In the genomic region with DNA sequence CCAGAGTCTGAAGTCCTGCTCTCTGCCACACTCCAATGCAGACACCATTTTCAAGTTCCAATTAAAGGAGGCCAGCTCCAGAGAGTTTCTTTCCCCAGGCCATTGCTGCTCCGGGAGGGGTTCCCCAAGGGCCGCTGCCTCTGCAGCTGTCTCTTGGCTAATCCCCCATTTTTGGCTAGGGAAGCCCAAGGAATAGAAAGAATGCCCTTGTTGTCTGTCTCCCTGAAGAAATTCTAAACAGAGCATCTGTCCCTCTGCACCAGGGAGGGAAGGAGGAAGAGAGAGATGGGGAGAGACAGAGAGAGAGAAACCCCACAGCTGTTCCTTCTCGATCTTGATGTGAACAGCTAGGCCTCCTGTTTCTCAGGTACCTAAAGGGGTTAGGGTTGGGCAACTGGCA, we compare ENCODE assay signal across 16 cellular contexts. TPM values are rescaled to one million over a fixed set of nuclear protein-coding genes. Genes with fewer than 3 reads are reported as not detected.
A peak's percentile ranks its signal among the peaks of the same experiment; 100 is the strongest.
DNase-seq lines count a peak whose midpoint lies in the region; ATAC-seq lines count a peak whose summit lies in the region.
"Had no signal": no experiment of that assay in that cellular context is flagged by ENCODE, and none has a peak within 500 bp of the region (broad histone marks: within the 10 kb centered on the region; RNA-seq: fewer than 3 reads in every experiment).

No MANE protein-coding gene starts in this region.

- no peak for DNase-seq in activated T-cell treated with anti-CD3 and anti-CD28 coated beads, Interleukin-2, amount 50 U/mL, for 72 hours
- DNase-seq in activated T-cell treated with anti-CD3 and anti-CD28 coated beads, Interleukin-2, amount 50 U/mL, for 4 hours, result no peak
- peak in 1 of 61 donors; percentile 17 for DNase-seq in caudate nucleus (lab: John Stamatoyannopoulos, UW)
- peak; percentile 84 for DNase-seq in myocyte (ENCODE audit: low read depth)
- peak in 1 of 49 donors; percentile 20 for DNase-seq in substantia nigra (lab: John Stamatoyannopoulos, UW)
- DNase-seq in mucosa of gallbladder (ENCODE audit: low spot score), result no peak
- no peak for DNase-seq in activated gamma-delta T cell (lab: John Stamatoyannopoulos, UW)
- no peak for DNase-seq in T-cell
- DNase-seq: activated naive CD4-positive, alpha-beta T cell treated with anti-CD3 and anti-CD28 coated beads, Interleukin-2, amount 50 U/mL, for 16 hours; Calu3; GOT3; NCI-H2081 treated with DMSO at 0.1 percent for 48 hours; stimulated activated CD4-positive, alpha-beta T cell treated with anti-CD3 and anti-CD28 coated beads, Interleukin-4, amount 100 ng/mL, for 24 hours had no signal

- POLR2A ChIA-PET in T-cell (lab: Charles Lee), result no interaction called here

- peaks cover 7% of the 10 kb centered on the region for H3K4me1 Mint-ChIP-seq in activated T-cell treated with anti-CD3 and anti-CD28 coated beads, Interleukin-2, amount 50 U/mL, for 72 hours (ENCODE audit: low read depth)
- peaks cover 3% of the 10 kb centered on the region for H3K4me1 Mint-ChIP-seq in activated T-cell treated with anti-CD3 and anti-CD28 coated beads, Interleukin-2, amount 50 U/mL, for 4 hours (ENCODE audit: low read depth)
- H3K4me1 Mint-ChIP-seq in T-cell, result peaks cover 7 to 12% (median 11%) of the 10 kb centered on the region in 3 donors

- H3K9me3 Mint-ChIP-seq in activated T-cell treated with anti-CD3 and anti-CD28 coated beads, Interleukin-2, amount 50 U/mL, for 72 hours, result no peaks in the 10 kb centered on the region
- no peaks in the 10 kb centered on the region for H3K9me3 Mint-ChIP-seq in activated T-cell treated with anti-CD3 and anti-CD28 coated beads, Interleukin-2, amount 50 U/mL, for 4 hours
- H3K9me3 Mint-ChIP-seq in T-cell, result no peaks in the 10 kb centered on the region

- peaks cover 8% of the 10 kb centered on the region for H3K27me3 Mint-ChIP-seq in activated T-cell treated with anti-CD3 and anti-CD28 coated beads, Interleukin-2, amount 50 U/mL, for 72 hours (ENCODE audit: low read depth)
- peaks cover 3% of the 10 kb centered on the region for H3K27me3 Mint-ChIP-seq in activated T-cell treated with anti-CD3 and anti-CD28 coated beads, Interleukin-2, amount 50 U/mL, for 4 hours (ENCODE audit: low read depth)
- H3K27me3 Mint-ChIP-seq in T-cell, result peaks cover 0 to 3% of the 10 kb centered on the region in 2 donors

- no peaks in the 10 kb centered on the region for H3K36me3 Mint-ChIP-seq in activated T-cell treated with anti-CD3 and anti-CD28 coated beads, Interleukin-2, amount 50 U/mL, for 72 hours (ENCODE audit: insufficient read depth in 2 of 2)
- H3K36me3 Mint-ChIP-seq in activated T-cell treated with anti-CD3 and anti-CD28 coated beads, Interleukin-2, amount 50 U/mL, for 4 hours (ENCODE audit: insufficient read depth), result no peaks in the 10 kb centered on the region
- H3K36me3 Mint-ChIP-seq in T-cell, result no peaks in the 10 kb centered on the region

- ATAC-seq in activated T-cell treated with anti-CD3 and anti-CD28 coated beads, Interleukin-2, amount 50 U/mL, for 72 hours (replicated peaks in 1 of 2), result no peak
- no peak for ATAC-seq in activated T-cell treated with anti-CD3 and anti-CD28 coated beads, Interleukin-2, amount 50 U/mL, for 4 hours
- no peak for ATAC-seq in T-cell (replicated peaks in 1 of 4)

- peak overlapping the region; percentile 11 for H3K27ac ChIP-seq in caudate nucleus (ENCODE audit: low read depth, low read length)
- H3K27ac ChIP-seq in substantia nigra (ENCODE audit: low read depth, low read length, poor library complexity, severe bottlenecking), result peak overlapping the region; percentile 6

- no peak overlapping the region for H3K4me3 Mint-ChIP-seq in activated T-cell treated with anti-CD3 and anti-CD28 coated beads, Interleukin-2, amount 50 U/mL, for 72 hours
- no peak overlapping the region for H3K4me3 Mint-ChIP-seq in activated T-cell treated with anti-CD3 and anti-CD28 coated beads, Interleukin-2, amount 50 U/mL, for 4 hours
- H3K4me3 Mint-ChIP-seq in T-cell, result no peak overlapping the region

- peak overlapping the region; percentile 44 for H3K27ac Mint-ChIP-seq in activated T-cell treated with anti-CD3 and anti-CD28 coated beads, Interleukin-2, amount 50 U/mL, for 72 hours
- H3K27ac Mint-ChIP-seq in T-cell, result no peak overlapping the region

- CTCF ChIA-PET in T-cell (lab: Charles Lee), result interaction anchor here in 1 of 2 donors (0.6 to 3.7 kb wide), 2 partner anchors 35 to 195 kb away, joined by 3 to 30 read pairs; no protein-coding TSS in a partner anchor

RNA-seq across cellular contexts. Expression of gene OPTC, which starts 12.9 kb away (rescaled TPM):
- total RNA-seq in activated T-cell treated with anti-CD3 and anti-CD28 coated beads, Interleukin-2, amount 50 U/mL, for 72 hours, result not detected
- total RNA-seq in activated T-cell treated with anti-CD3 and anti-CD28 coated beads, Interleukin-2, amount 50 U/mL, for 4 hours, result not detected
- total RNA-seq in myocyte (not detected in 2 replicates), mucosa of gallbladder (not detected), T-cell (not detected)
- not detected for polyA plus RNA-seq in myocyte (2012)
- total RNA-seq: activated CD8-positive, alpha-beta memory T cell treated with anti-CD3 and anti-CD28 coated beads for 36 hours; Calu3; HT1080; SK-MEL-5 had no signal

RNA-seq across cellular contexts. Expression of gene PRELP, which starts 31.2 kb away (rescaled TPM):
- total RNA-seq in activated T-cell treated with anti-CD3 and anti-CD28 coated beads, Interleukin-2, amount 50 U/mL, for 72 hours, result not detected
- under 1 TPM; 0.03 to 0.05 (median 0.03) TPM for total RNA-seq in activated T-cell treated with anti-CD3 and anti-CD28 coated beads, Interleukin-2, amount 50 U/mL, for 4 hours
- total RNA-seq in myocyte (0.11 and 0.31 TPM in 2 replicates), mucosa of gallbladder (72.1 TPM), T-cell (under 1 TPM in 3 of 5 donors, not detected in 2; 0.13 to 0.18 (median 0.13) TPM)
- 1.2 TPM for polyA plus RNA-seq in myocyte (2012)
- total RNA-seq: activated CD8-positive, alpha-beta memory T cell treated with anti-CD3 and anti-CD28 coated beads for 36 hours; Calu3 had no signal

Comparison
In these comparisons a context has a peak if more than half of its experiments do, and no peak if none do; other contexts are left out.
1. RNA of gene PRELP, which starts 31.2 kb away (total RNA-seq): 72.1 TPM in mucosa of gallbladder (single experiment); 0.13 to 0.18 TPM in T-cell, 0.11 to 0.31 TPM in myocyte, 0.03 to 0.05 TPM in activated T-cell treated with anti-CD3 and anti-CD28 coated beads, Interleukin-2, amount 50 U/mL, for 4 hours and not detected in activated T-cell treated with anti-CD3 and anti-CD28 coated beads, Interleukin-2, amount 50 U/mL, for 72 hours; every median in the first group is over 10 times any median in the second.